ENCODE assay signal across 11 cellular contexts in the genomic region with DNA sequence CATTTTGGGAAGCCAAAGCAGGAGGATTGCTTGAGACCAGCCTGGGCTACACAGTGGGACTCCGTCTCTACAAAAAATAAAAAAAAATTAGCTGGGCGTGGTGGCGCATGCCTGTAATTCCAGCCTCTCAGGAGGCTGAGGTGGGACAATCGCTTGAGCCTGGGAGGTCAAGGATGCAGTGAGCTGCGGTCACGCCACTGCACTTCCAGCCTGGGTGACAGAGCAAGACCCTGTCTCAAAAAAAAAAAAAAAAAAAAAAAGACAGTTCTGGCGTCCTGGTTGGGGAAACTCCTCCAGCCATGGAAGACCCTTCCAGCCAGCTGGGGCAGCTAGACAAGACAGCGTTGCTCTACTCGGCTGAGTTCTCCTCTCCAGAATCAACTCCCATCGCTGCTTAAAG. TPM values are rescaled to one million over a fixed set of nuclear protein-coding genes. Genes with fewer than 3 reads are reported as not detected.
DNase-seq lines count a peak whose midpoint lies in the region; ATAC-seq and TF ChIP-seq lines count a peak whose summit lies in the region.
"Had no signal": no experiment of that assay in that cellular context is flagged by ENCODE, and none has a peak within 500 bp of the region (broad histone marks: within the 10 kb centered on the region; RNA-seq: fewer than 3 reads in every experiment).

No MANE protein-coding gene starts in this region.

- no peak for TF ChIP-seq CTCF in GM23338 (conservative IDR thresholded peaks at IDR 0.05; ENCODE audit: low read depth in 2 of 2)
- TF ChIP-seq CTCF in hepatocyte (IDR thresholded peaks at IDR 0.05; ENCODE audit: poor library complexity): no peak
- TF ChIP-seq CTCF in upper lobe of right lung (IDR thresholded peaks at IDR 0.05): no peak

- H2AFZ ChIP-seq in GM23338 (peak overlapping the region; percentile 75), hepatocyte (peak overlapping the region; percentile 51)

- H3K27ac Mint-ChIP-seq in GM23338 (0 out of 2 replicates have a peak overlapping the region, but pooled peaks have one; percentile 78), T-cell (no peak overlapping the region)

- peak overlapping the region; percentile 51; the same call in 1 of the 2 replicates for H3K4me3 ChIP-seq in GM23338
- H3K4me3 ChIP-seq in hepatocyte: no peak overlapping the region
- peak overlapping the region; percentile 50 for H3K4me3 ChIP-seq in skeletal muscle cell (ENCODE audit: low read depth, low read length)
- no peak overlapping the region for H3K4me3 ChIP-seq in upper lobe of right lung

- H3K9me2 ChIP-seq in GM23338 (ENCODE audit: insufficient read depth) (0 out of 2 replicates have a peak, but pooled peaks cover 7% of the 10 kb centered on the region), hepatocyte (replicated peaks; ENCODE audit: insufficient read depth) (no peaks in the 10 kb centered on the region)

- H3K9me3 ChIP-seq in hepatocyte (ENCODE audit: low read depth): no peaks in the 10 kb centered on the region
- H3K9me3 ChIP-seq in upper lobe of right lung: peaks cover 6% of the 10 kb centered on the region

- no peak for ATAC-seq in GM23338
- no peak for ATAC-seq in T-cell (replicated peaks in 1 of 4)
- no peak for ATAC-seq in upper lobe of right lung
- no peak for ATAC-seq in GM21515 (IDR thresholded peaks at IDR 0.05; ENCODE audit: unreplicated experiment)

- H3K4me1 Mint-ChIP-seq in GM23338: peaks cover 25% of the 10 kb centered on the region
- peaks cover 12 to 17% (median 13%) of the 10 kb centered on the region in 3 donors for H3K4me1 Mint-ChIP-seq in T-cell

- H3K27me3 Mint-ChIP-seq in GM23338 (ENCODE audit: insufficient read depth, low read depth, poor library complexity): peaks cover 30% of the 10 kb centered on the region
- H3K27me3 Mint-ChIP-seq in T-cell: peaks cover 9 to 26% of the 10 kb centered on the region in 2 donors

- H4K20me1 ChIP-seq in GM23338 (replicated peaks; ENCODE audit: insufficient read depth): no peaks in the 10 kb centered on the region
- no peaks in the 10 kb centered on the region for H4K20me1 ChIP-seq in hepatocyte (ENCODE audit: insufficient read depth, poor library complexity, severe bottlenecking)

- H3K9me3 Mint-ChIP-seq in GM23338 (peaks cover 25% of the 10 kb centered on the region), T-cell (peaks cover 0 to 8% (median 6%) of the 10 kb centered on the region in 3 donors)

- no peaks in the 10 kb centered on the region for H3K79me2 ChIP-seq in GM23338 (replicated peaks; ENCODE audit: insufficient read depth)
- no peaks in the 10 kb centered on the region for H3K79me2 ChIP-seq in hepatocyte

- intact Hi-C loops in upper lobe of right lung (cut with DNase I): loop anchor here (2.0 to 10.0 kb wide), 2 partner anchors 180 to 526 kb away; partner anchors contain the start of gene HES1

- CTCF ChIA-PET in T-cell (lab: Charles Lee): interaction anchor here (1.0 to 3.5 kb wide), 2 partner anchors 536 to 649 kb away, joined by 3 to 37 read pairs; no protein-coding TSS in a partner anchor

- POLR2A ChIA-PET in T-cell (lab: Charles Lee): no interaction called here

- H3K4me2 ChIP-seq in GM23338: peak overlapping the region; percentile 73
- H3K4me2 ChIP-seq in hepatocyte: peak overlapping the region; percentile 77

- H3K36me3 ChIP-seq in GM23338 (ENCODE audit: insufficient read depth) (no peaks in the 10 kb centered on the region; the same call in 1 of the 2 replicates), hepatocyte (replicated peaks; ENCODE audit: insufficient read depth, low read depth) (no peaks in the 10 kb centered on the region), upper lobe of right lung (no peaks in the 10 kb centered on the region)

- H3F3A ChIP-seq in GM23338 (replicated peaks; ENCODE audit: low read depth): peaks cover 7% of the 10 kb centered on the region; the same call in 1 of the 2 replicates

- H3K4me1 ChIP-seq in GM23338 (ENCODE audit: insufficient read depth) (peaks cover 21% of the 10 kb centered on the region), hepatocyte (ENCODE audit: insufficient read depth) (peaks cover 31% of the 10 kb centered on the region), upper lobe of right lung (peaks cover 26% of the 10 kb centered on the region)

- H3K27me3 ChIP-seq in GM23338 (ENCODE audit: insufficient read depth) (peaks cover 25% of the 10 kb centered on the region), hepatocyte (no peaks in the 10 kb centered on the region), upper lobe of right lung (no peaks in the 10 kb centered on the region)

- no peak overlapping the region for H3K27ac ChIP-seq in GM23338 (ENCODE audit: low read depth)
- H3K27ac ChIP-seq in hepatocyte: peak overlapping the region; percentile 84
- H3K27ac ChIP-seq in upper lobe of right lung: no peak overlapping the region

- DNase-seq in GM23338 (ENCODE audit: low spot score) (no peak), T-cell (no peak), hepatocyte (ENCODE audit: low spot score) (no peak), skeletal muscle cell (ENCODE audit: low read depth) (no peak), DMS79 treated with DMSO at 0.1 percent for 48 hours (lab: John Stamatoyannopoulos, UW) (no peak), upper lobe of right lung (no peak), GM19238 (ENCODE audit: insufficient read length, low spot score) (no peak)
- DNase-seq: GDM1, occipital lobe had no signal

- H3K36me3 Mint-ChIP-seq in GM23338 (ENCODE audit: low read depth): peaks cover 23% of the 10 kb centered on the region
- H3K36me3 Mint-ChIP-seq in T-cell: no peaks in the 10 kb centered on the region

- 75% methylated on average over 10 of the region's 10 CpGs for WGBS in hepatocyte (ENCODE audit: low lambda C conversion rate, missing lambda C conversion rate)

- H3K4me3 Mint-ChIP-seq in GM23338: peak overlapping the region; percentile 66
- H3K4me3 Mint-ChIP-seq in T-cell: peak overlapping the region; percentile 69 to 85 (median 80)

TF ChIP-seq in GM23338, 12 proteins besides CTCF, POLR2A, EP300 and RAD21 (continues in another document):
- TF ChIP-seq, protein P1, sequence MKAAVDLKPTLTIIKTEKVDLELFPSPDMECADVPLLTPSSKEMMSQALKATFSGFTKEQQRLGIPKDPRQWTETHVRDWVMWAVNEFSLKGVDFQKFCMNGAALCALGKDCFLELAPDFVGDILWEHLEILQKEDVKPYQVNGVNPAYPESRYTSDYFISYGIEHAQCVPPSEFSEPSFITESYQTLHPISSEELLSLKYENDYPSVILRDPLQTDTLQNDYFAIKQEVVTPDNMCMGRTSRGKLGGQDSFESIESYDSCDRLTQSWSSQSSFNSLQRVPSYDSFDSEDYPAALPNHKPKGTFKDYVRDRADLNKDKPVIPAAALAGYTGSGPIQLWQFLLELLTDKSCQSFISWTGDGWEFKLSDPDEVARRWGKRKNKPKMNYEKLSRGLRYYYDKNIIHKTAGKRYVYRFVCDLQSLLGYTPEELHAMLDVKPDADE (IDR thresholded peaks at IDR 0.05): no peak
- no peak for TF ChIP-seq POLR2AphosphoS5 (IDR thresholded peaks at IDR 0.05; ENCODE audit: low read depth)

RNA-seq across cellular contexts. Expression of gene CPN2, which starts 36.5 kb away (rescaled TPM):
- total RNA-seq in GM23338 (2014; rRNA removed; shearing (Covaris generic)): 0.14 TPM in 1 of 2 replicates, not detected in the other
- polyA plus RNA-seq in GM23338 (2016; fragmentation: Nextera tagmentation; extraction: Ambion mirVana) (0.10 TPM in 1 of 2 replicates, not detected in the other), hepatocyte (2.2 and 4.6 TPM in 2 replicates)
- total RNA-seq in T-cell (under 1 TPM in 2 of 5 donors, not detected in 3; 0.12 to 0.13 TPM), hepatocyte (3.3 and 3.5 TPM in 2 replicates), upper lobe of right lung (not detected)
- total RNA-seq: dermis blood vessel endothelial cell, occipital lobe had no signal

RNA-seq across cellular contexts. Expression of gene LRRC15, which starts 54.9 kb away (rescaled TPM):
- 0.14 TPM in 1 of 2 replicates, not detected in the other for total RNA-seq in GM23338 (2014; rRNA removed; shearing (Covaris generic))
- polyA plus RNA-seq in GM23338 (2016; fragmentation: Nextera tagmentation; extraction: Ambion mirVana) (0.05 TPM in 1 of 2 replicates, not detected in the other), hepatocyte (not detected in 2 replicates)
- total RNA-seq in T-cell (not detected), hepatocyte (not detected in 2 replicates), upper lobe of right lung (1.1 TPM)
- total RNA-seq: occipital lobe had no signal

Comparison
In these comparisons a context has a peak if more than half of its experiments do, and no peak if none do; other contexts are left out.
1. H3K4me3 ChIP-seq: peak in GM23338 (single experiment) and skeletal muscle cell (single experiment); none in hepatocyte (single experiment) and upper lobe of right lung (single experiment).